In genomic region chr1:86515597-86515996, GRCh38 we compare ENCODE assay signal across 11 cellular contexts. TPM values are rescaled to one million over a fixed set of nuclear protein-coding genes. Genes with fewer than 3 reads are reported as not detected.
DNase-seq lines count a peak whose midpoint lies in the region; ATAC-seq and TF ChIP-seq lines count a peak whose summit lies in the region.
"Had no signal": no experiment of that assay in that cellular context is flagged by ENCODE, and none has a peak within 500 bp of the region (broad histone marks: within the 10 kb centered on the region; RNA-seq: fewer than 3 reads in every experiment).

No MANE protein-coding gene starts in this region.

- no peaks in the 10 kb centered on the region for H3K27me3 ChIP-seq in lower lobe of right lung (ENCODE audit: low read depth)
- H3K27me3 ChIP-seq: neutrophil, tibial nerve had no signal

- H3K27ac ChIP-seq in lower lobe of right lung = no peak overlapping the region
- H3K27ac ChIP-seq: neutrophil, tibial nerve had no signal

- in situ Hi-C loops in astrocyte of the cerebellum (cut with HindIII; ENCODE audit: low sequenced_read_pairs) (no loop called here), G401 (cut with HindIII; ENCODE audit: low sequenced_read_pairs) (no loop called here)

- H3K4me3 ChIP-seq in astrocyte of the cerebellum (ENCODE audit: low read depth, low read length) = no peak overlapping the region
- H3K4me3 ChIP-seq in lower lobe of right lung = no peak overlapping the region
- H3K4me3 ChIP-seq: tibial nerve had no signal

- intact Hi-C loops in lower lobe of right lung (cut with DNase I) = no loop called here

- peak in 1 of 2 donors; percentile 40 for ATAC-seq in lower lobe of right lung
- no peak for ATAC-seq in HG03432 (IDR thresholded peaks at IDR 0.05; ENCODE audit: unreplicated experiment)

- no peaks in the 10 kb centered on the region for H3K36me3 ChIP-seq in lower lobe of right lung
- H3K36me3 ChIP-seq: neutrophil, tibial nerve had no signal

- TF ChIP-seq CTCF in astrocyte of the cerebellum (IDR thresholded peaks at IDR 0.05; ENCODE audit: low read depth, low read length, missing control alignments) (peak; percentile 39), lower lobe of right lung (IDR thresholded peaks at IDR 0.05) (peak; percentile 44)

- H3K9me3 ChIP-seq in lower lobe of right lung = no peaks in the 10 kb centered on the region
- H3K9me3 ChIP-seq: neutrophil, tibial nerve had no signal

- peaks cover 6% of the 10 kb centered on the region for H3K4me1 ChIP-seq in lower lobe of right lung
- H3K4me1 ChIP-seq: tibial nerve had no signal

- DNase-seq in DMS53 treated with DMSO at 0.1 percent for 48 hours (lab: John Stamatoyannopoulos, UW; ENCODE audit: unreplicated experiment) (peak; percentile 29), Kasumi-1 (lab: John Stamatoyannopoulos, UW) (peak; percentile 40 to 43), astrocyte of the cerebellum (ENCODE audit: low read depth) (no peak), lower lobe of right lung (no peak), amniotic stem cell (lab: John Stamatoyannopoulos, UW) (no peak), NCI-H2029 treated with DMSO at 0.1 percent for 48 hours (lab: John Stamatoyannopoulos, UW) (no peak), G401 (ENCODE audit: low spot score) (no peak)
- DNase-seq: NK-92 treated with Interleukin-12 subunit alpha and Interleukin-12 subunit beta, amount 100 ng/mL, for 24 hours had no signal

RNA-seq across cellular contexts. Expression of gene CLCA4, which starts 31.3 kb away (rescaled TPM):
- total RNA-seq in lower lobe of right lung = not detected
- total RNA-seq in G401 (2014; rRNA removed; shearing (Covaris generic)) = not detected in 2 replicates
- total RNA-seq: tibial nerve had no signal

RNA-seq across cellular contexts. Expression of gene CLCA1, which starts 46.9 kb away (rescaled TPM):
- total RNA-seq in lower lobe of right lung = not detected
- not detected in 2 replicates for total RNA-seq in G401 (2014; rRNA removed; shearing (Covaris generic))
- total RNA-seq: tibial nerve had no signal

Comparison
In these comparisons a context has a peak if more than half of its experiments do, and no peak if none do; other contexts are left out.
1. DNase-seq: peak in DMS53 treated with DMSO at 0.1 percent for 48 hours (single experiment) and Kasumi-1 (2 of 2); none in astrocyte of the cerebellum (single experiment), lower lobe of right lung (single experiment), amniotic stem cell (single experiment), NCI-H2029 treated with DMSO at 0.1 percent for 48 hours (single experiment) and G401 (single experiment).